8 cellular contexts compared by ENCODE assay signal in genomic region chr1:39026051-39026946, GRCh38. TPM values are rescaled to one million over a fixed set of nuclear protein-coding genes. Genes with fewer than 3 reads are reported as not detected.
DNase-seq lines count a peak whose midpoint lies in the region; ATAC-seq lines count a peak whose summit lies in the region.

Gene NDUFS5, plus strand, starts transcription at chr1:39026350. Its CDS starts 2,375 bp downstream, at chr1:39028725.

- H3K9me2 ChIP-seq in Karpas-422 (replicated peaks; ENCODE audit: insufficient read depth, low read length), result no peaks in the 10 kb centered on the region

- peak within 1 kb of the TSS; percentile 86 for H3K9ac ChIP-seq in Karpas-422 (ENCODE audit: low read length)

- peaks cover 4% of the 10 kb centered on the region for H3K27me3 Mint-ChIP-seq in activated T-helper 1 cell treated with anti-CD3 and anti-CD28 coated beads, Interleukin-12 subunit alpha, Interleukin-12 subunit beta, Interleukin-2, Interleukin-4 antibody, amounts not matched to agents 30 ng/mL and 10 ng/mL and 1 ng/mL, durations not matched to agents 14 hours and 24 hours and 36 hours (ENCODE audit: insufficient read depth)
- peaks cover 0 to 7% (median 0%) of the 10 kb centered on the region in 3 donors for H3K27me3 Mint-ChIP-seq in naive B cell

- peaks cover 12% of the 10 kb centered on the region for H3K4me1 ChIP-seq in Karpas-422 (ENCODE audit: low read length)

- H3K36me3 ChIP-seq in Karpas-422 (ENCODE audit: insufficient read depth, low read length), result peaks cover 15% of the 10 kb centered on the region

- H3K27ac Mint-ChIP-seq in activated T-helper 1 cell treated with anti-CD3 and anti-CD28 coated beads, Interleukin-12 subunit alpha, Interleukin-12 subunit beta, Interleukin-2, Interleukin-4 antibody, amounts not matched to agents 30 ng/mL and 10 ng/mL and 1 ng/mL, durations not matched to agents 14 hours and 24 hours and 36 hours, result peak within 1 kb of the TSS; percentile 100
- H3K27ac Mint-ChIP-seq in naive B cell, result peak within 1 kb of the TSS; percentile 93 to 99 (median 96)
- peak within 1 kb of the TSS; percentile 94 for H3K27ac Mint-ChIP-seq in stimulated activated effector memory CD8-positive, alpha-beta T cell treated with anti-CD3 and anti-CD28 coated beads, Interleukin-12 subunit alpha, Interleukin-12 subunit beta, amount 100 ng/mL, for 72 hours

- H3K4me2 ChIP-seq in Karpas-422 (ENCODE audit: low read depth, low read length, poor library complexity, severe bottlenecking), result peak within 1 kb of the TSS; percentile 77

- ATAC-seq in GM21786 (IDR thresholded peaks at IDR 0.05; ENCODE audit: unreplicated experiment) (peak; percentile 74), naive B cell (ENCODE audit: low read depth in 2 of 2) (peak; percentile 85 to 86)
- peak; percentile 95 for ATAC-seq in stimulated activated effector memory CD8-positive, alpha-beta T cell treated with anti-CD3 and anti-CD28 coated beads, Interleukin-12 subunit alpha, Interleukin-12 subunit beta, amount 100 ng/mL, for 72 hours

- H3K27ac ChIP-seq in Karpas-422 (ENCODE audit: low read length), result peak within 1 kb of the TSS; percentile 59

- peak within 1 kb of the TSS; percentile 96 for H3K4me3 Mint-ChIP-seq in activated T-helper 1 cell treated with anti-CD3 and anti-CD28 coated beads, Interleukin-12 subunit alpha, Interleukin-12 subunit beta, Interleukin-2, Interleukin-4 antibody, amounts not matched to agents 30 ng/mL and 10 ng/mL and 1 ng/mL, durations not matched to agents 14 hours and 24 hours and 36 hours
- peak within 1 kb of the TSS; percentile 92 to 97 (median 96) for H3K4me3 Mint-ChIP-seq in naive B cell
- H3K4me3 Mint-ChIP-seq in stimulated activated effector memory CD8-positive, alpha-beta T cell treated with anti-CD3 and anti-CD28 coated beads, Interleukin-12 subunit alpha, Interleukin-12 subunit beta, amount 100 ng/mL, for 72 hours, result peak within 1 kb of the TSS; percentile 88

- peaks cover 16% of the 10 kb centered on the region for H3K4me1 Mint-ChIP-seq in activated T-helper 1 cell treated with anti-CD3 and anti-CD28 coated beads, Interleukin-12 subunit alpha, Interleukin-12 subunit beta, Interleukin-2, Interleukin-4 antibody, amounts not matched to agents 30 ng/mL and 10 ng/mL and 1 ng/mL, durations not matched to agents 14 hours and 24 hours and 36 hours (ENCODE audit: low read depth)
- peaks cover 14 to 25% (median 14%) of the 10 kb centered on the region in 3 donors for H3K4me1 Mint-ChIP-seq in naive B cell
- peaks cover 14% of the 10 kb centered on the region for H3K4me1 Mint-ChIP-seq in stimulated activated effector memory CD8-positive, alpha-beta T cell treated with anti-CD3 and anti-CD28 coated beads, Interleukin-12 subunit alpha, Interleukin-12 subunit beta, amount 100 ng/mL, for 72 hours

- peak within 1 kb of the TSS; percentile 91 for H3K4me3 ChIP-seq in Karpas-422 (ENCODE audit: low read length)

- H2AFZ ChIP-seq in Karpas-422 (ENCODE audit: low read length), result peak within 1 kb of the TSS; percentile 83

- DNase-seq in DMS53 (lab: John Stamatoyannopoulos, UW), result peak; percentile 96
- peak; percentile 94 for DNase-seq in Karpas-422
- DNase-seq in RPMI7951 (ENCODE audit: low read depth), result peak; percentile 92
- DNase-seq in activated T-helper 1 cell treated with anti-CD3 and anti-CD28 coated beads, Interleukin-12 subunit alpha, Interleukin-12 subunit beta, Interleukin-2, Interleukin-4 antibody, amounts not matched to agents 30 ng/mL and 10 ng/mL and 1 ng/mL, durations not matched to agents 14 hours and 24 hours and 36 hours (ENCODE audit: low spot score), result peak; percentile 78
- DNase-seq in fibroblast of gingiva (ENCODE audit: low read depth), result peak; percentile 95
- peak; percentile 73 for DNase-seq in naive B cell
- peak; percentile 58 to 88 for DNase-seq in stimulated activated effector memory CD8-positive, alpha-beta T cell treated with anti-CD3 and anti-CD28 coated beads, Interleukin-12 subunit alpha, Interleukin-12 subunit beta, amount 100 ng/mL, for 72 hours (ENCODE audit: low spot score in 2 of 2)

- no peaks in the 10 kb centered on the region for H3K9me3 ChIP-seq in Karpas-422 (ENCODE audit: low read length)

- peaks cover 35% of the 10 kb centered on the region for H3K79me2 ChIP-seq in Karpas-422 (ENCODE audit: low read length)

- intact Hi-C loops in activated T-helper 1 cell treated with anti-CD3 and anti-CD28 coated beads, Interleukin-12 subunit alpha, Interleukin-12 subunit beta, Interleukin-2, Interleukin-4 antibody, amounts not matched to agents 30 ng/mL and 10 ng/mL and 1 ng/mL, durations not matched to agents 14 hours and 24 hours and 36 hours (cut with micrococcal nuclease), result loop anchor here (1.0 to 5.0 kb wide), 7 partner anchors 23 to 999 kb away; partner anchors contain the start of genes MYCBP and RRAGC

- H3K27me3 ChIP-seq in Karpas-422 (ENCODE audit: low read length), result no peaks in the 10 kb centered on the region

- peaks cover 19% of the 10 kb centered on the region for H3K36me3 Mint-ChIP-seq in activated T-helper 1 cell treated with anti-CD3 and anti-CD28 coated beads, Interleukin-12 subunit alpha, Interleukin-12 subunit beta, Interleukin-2, Interleukin-4 antibody, amounts not matched to agents 30 ng/mL and 10 ng/mL and 1 ng/mL, durations not matched to agents 14 hours and 24 hours and 36 hours (ENCODE audit: low read depth)
- peaks cover 4 to 21% of the 10 kb centered on the region in 2 donors for H3K36me3 Mint-ChIP-seq in naive B cell
- peaks cover 58% of the 10 kb centered on the region for H3K36me3 Mint-ChIP-seq in stimulated activated effector memory CD8-positive, alpha-beta T cell treated with anti-CD3 and anti-CD28 coated beads, Interleukin-12 subunit alpha, Interleukin-12 subunit beta, amount 100 ng/mL, for 72 hours

- no peaks in the 10 kb centered on the region; the same call in 1 of the 2 replicates for H4K20me1 ChIP-seq in Karpas-422 (ENCODE audit: insufficient read depth, low read depth, low read length)

- H3K9me3 Mint-ChIP-seq in activated T-helper 1 cell treated with anti-CD3 and anti-CD28 coated beads, Interleukin-12 subunit alpha, Interleukin-12 subunit beta, Interleukin-2, Interleukin-4 antibody, amounts not matched to agents 30 ng/mL and 10 ng/mL and 1 ng/mL, durations not matched to agents 14 hours and 24 hours and 36 hours, result no peaks in the 10 kb centered on the region
- peaks cover 0 to 3% (median 0%) of the 10 kb centered on the region in 7 donors for H3K9me3 Mint-ChIP-seq in naive B cell
- no peaks in the 10 kb centered on the region for H3K9me3 Mint-ChIP-seq in stimulated activated effector memory CD8-positive, alpha-beta T cell treated with anti-CD3 and anti-CD28 coated beads, Interleukin-12 subunit alpha, Interleukin-12 subunit beta, amount 100 ng/mL, for 72 hours

RNA-seq across cellular contexts. Expression of gene NDUFS5, which starts in this region (rescaled TPM):
- total RNA-seq in Karpas-422 (2014; rRNA removed; shearing (Covaris generic); ENCODE audit: low replicate concordance), result 259 and 372 TPM in 2 replicates
- 823 and 839 TPM in 2 replicates for total RNA-seq in RPMI7951 (2014; rRNA removed; shearing (Covaris generic))
- total RNA-seq in activated T-helper 1 cell treated with anti-CD3 and anti-CD28 coated beads, Interleukin-12 subunit alpha, Interleukin-12 subunit beta, Interleukin-2, Interleukin-4 antibody, amounts not matched to agents 30 ng/mL and 10 ng/mL and 1 ng/mL, durations not matched to agents 14 hours and 24 hours and 36 hours, result 143 and 150 TPM in 2 replicates
- polyA plus RNA-seq in naive B cell (ENCODE audit: low read depth in 6 of 6), result 100 to 1,000 TPM; 232 to 288 (median 258) TPM

Comparison
In these comparisons a context has a peak if more than half of its experiments do, and no peak if none do; other contexts are left out.
1. Peak in every context shown above with its lines: DNase-seq, ATAC-seq, H3K4me3 ChIP-seq and H3K27ac ChIP-seq.